ENCODE assay signal across 22 cellular contexts in genomic region chr6:105844275-105844848, GRCh38.
DNase-seq lines count a peak whose midpoint lies in the region; FAIRE-seq and TF ChIP-seq lines count a peak whose summit lies in the region.
"Had no signal": no experiment of that assay in that cellular context is flagged by ENCODE, and none has a peak within 500 bp of the region (broad histone marks: within the 10 kb centered on the region; RNA-seq: fewer than 3 reads in every experiment).

No MANE protein-coding gene starts in this region.

- peaks cover 14% of the 10 kb centered on the region for H3K9me3 Mint-ChIP-seq in activated CD4-positive, alpha-beta T cell treated with anti-CD3 and anti-CD28 coated beads, Interleukin-2, amount 10 ng/mL, durations not matched to agents 24 days and 14 days
- H3K9me3 Mint-ChIP-seq: CD4-positive, alpha-beta T cell; natural killer cell treated with Interleukin-12 subunit alpha and Interleukin-12 subunit beta and Interleukin-15 and Interleukin-18, amount 100 ng/mL, for 72 hours had no signal

- no peaks in the 10 kb centered on the region for H3K36me3 Mint-ChIP-seq in activated CD4-positive, alpha-beta T cell treated with anti-CD3 and anti-CD28 coated beads, Interleukin-2, amount 10 ng/mL, durations not matched to agents 24 days and 14 days (ENCODE audit: low read depth)
- H3K36me3 Mint-ChIP-seq: natural killer cell treated with Interleukin-12 subunit alpha and Interleukin-12 subunit beta and Interleukin-15 and Interleukin-18, amount 100 ng/mL, for 72 hours had no signal

- no peak for FAIRE-seq in GM19239 (lab: Jason Lieb, UNC)
- FAIRE-seq: A549, frontal cortex had no signal

- H3K27ac Mint-ChIP-seq in activated CD4-positive, alpha-beta T cell treated with anti-CD3 and anti-CD28 coated beads, Interleukin-2, amount 10 ng/mL, durations not matched to agents 24 days and 14 days: no peak overlapping the region
- H3K27ac Mint-ChIP-seq: CD4-positive, alpha-beta T cell; natural killer cell treated with Interleukin-12 subunit alpha and Interleukin-12 subunit beta and Interleukin-15 and Interleukin-18, amount 100 ng/mL, for 72 hours; T-helper 17 cell had no signal

- CTCF ChIA-PET in PC-9 (lab: Charles Lee): interaction anchor here (0.7 kb wide), 1 partner anchor 255 kb away, joined by 4 read pairs; no protein-coding TSS in a partner anchor

- H3K27ac ChIP-seq in PC-9: no peak overlapping the region
- H3K27ac ChIP-seq: A549, lower lobe of right lung, upper lobe of left lung had no signal

- no peaks in the 10 kb centered on the region for H3F3A ChIP-seq in PC-9 (ENCODE audit: insufficient read depth, low read depth)

- no peaks in the 10 kb centered on the region for H3K4me1 Mint-ChIP-seq in activated CD4-positive, alpha-beta T cell treated with anti-CD3 and anti-CD28 coated beads, Interleukin-2, amount 10 ng/mL, durations not matched to agents 24 days and 14 days
- H3K4me1 Mint-ChIP-seq: T-helper 17 cell had no signal

- H4K20me1 ChIP-seq in PC-9 (ENCODE audit: insufficient read depth): no peaks in the 10 kb centered on the region

- H3K9me3 ChIP-seq in PC-9 (ENCODE audit: insufficient read depth, low read depth): no peaks in the 10 kb centered on the region; the same call in 1 of the 2 replicates
- H3K9me3 ChIP-seq: A549, lower lobe of right lung, upper lobe of left lung had no signal

- no peaks in the 10 kb centered on the region; the same call in 1 of the 2 replicates for H3K9me2 ChIP-seq in PC-9 (ENCODE audit: insufficient read depth)

- H3K4me2 ChIP-seq in PC-9: no peak overlapping the region
- H3K4me2 ChIP-seq: A549 had no signal

- peaks cover 8% of the 10 kb centered on the region for H3K27me3 Mint-ChIP-seq in activated CD4-positive, alpha-beta T cell treated with anti-CD3 and anti-CD28 coated beads, Interleukin-2, amount 10 ng/mL, durations not matched to agents 24 days and 14 days
- H3K27me3 Mint-ChIP-seq: CD4-positive, alpha-beta T cell; natural killer cell treated with Interleukin-12 subunit alpha and Interleukin-12 subunit beta and Interleukin-15 and Interleukin-18, amount 100 ng/mL, for 72 hours; T-helper 17 cell had no signal

- no peaks in the 10 kb centered on the region for H3K27me3 ChIP-seq in PC-9 (ENCODE audit: insufficient read depth, low read depth)
- H3K27me3 ChIP-seq: upper lobe of left lung had no signal

- no peak overlapping the region for H3K4me3 Mint-ChIP-seq in activated CD4-positive, alpha-beta T cell treated with anti-CD3 and anti-CD28 coated beads, Interleukin-2, amount 10 ng/mL, durations not matched to agents 24 days and 14 days
- H3K4me3 Mint-ChIP-seq: CD4-positive, alpha-beta T cell; natural killer cell treated with Interleukin-12 subunit alpha and Interleukin-12 subunit beta and Interleukin-15 and Interleukin-18, amount 100 ng/mL, for 72 hours; T-helper 17 cell had no signal

- intact Hi-C loops in activated CD4-positive, alpha-beta T cell treated with anti-CD3 and anti-CD28 coated beads, Interleukin-2, amount 10 ng/mL, durations not matched to agents 24 days and 14 days (cut with micrococcal nuclease): no loop called here
- intact Hi-C loops in PC-9 (cut with micrococcal nuclease; ENCODE audit: unreplicated experiment): no loop called here

- H2AFZ ChIP-seq in PC-9: no peak overlapping the region

- TF ChIP-seq CTCF in PC-9 (conservative IDR thresholded peaks at IDR 0.05): no peak

- peak; percentile 45 for DNase-seq in activated CD4-positive, alpha-beta T cell treated with anti-CD3 and anti-CD28 coated beads, Interleukin-2, amount 10 ng/mL, durations not matched to agents 24 days and 14 days
- DNase-seq in activated CD4-positive, alpha-beta T cell treated with anti-CD3 and anti-CD28 coated beads, Interleukin-2, amount 50 U/mL, for 1 hour: no peak
- peak; percentile 15 for DNase-seq in cerebellar cortex (ENCODE audit: low spot score)
- peak; percentile 34 to 36 for DNase-seq in hippocampal formation (lab: John Stamatoyannopoulos, UW)
- peak; percentile 76 for DNase-seq in superior temporal gyrus (ENCODE audit: extremely low spot score)
- no peak for DNase-seq in PC-9
- DNase-seq in GM19239 (ENCODE audit: insufficient read length, low spot score): no peak
- no peak for DNase-seq in NOMO-1 treated with dmso at 0.1 percent for 144 hours (lab: John Stamatoyannopoulos, UW; ENCODE audit: unreplicated experiment)
- DNase-seq: activated effector memory CD4-positive, alpha-beta T cell treated with anti-CD3 and anti-CD28 coated beads, Interleukin-2, amount 50 U/mL, for 16 hours; amniotic stem cell; CD4-positive, alpha-beta T cell; DMS53; lower lobe of right lung; NCI-H2171 treated with DMSO at 0.1 percent for 48 hours; NK-92 treated with Interleukin-12 subunit alpha and Interleukin-12 subunit beta, amount 100 ng/mL, for 24 hours; stimulated activated CD4-positive, alpha-beta T cell treated with anti-CD3 and anti-CD28 coated beads, Interleukin-15, amount 100 ng/mL, for 24 hours; stimulated activated naive CD4-positive, alpha-beta T cell treated with Interleukin-2 at 50 U/mL for 16 hours; T-helper 17 cell; upper lobe of left lung had no signal

- no TSS peak for BruUV-seq in PC-9 (replicated peaks; lab: Mats Ljungman, UMichigan)

- H3K36me3 ChIP-seq in PC-9 (ENCODE audit: low read depth): no peaks in the 10 kb centered on the region
- H3K36me3 ChIP-seq: lower lobe of right lung, upper lobe of left lung had no signal

- H3K4me1 ChIP-seq in PC-9 (replicated peaks; ENCODE audit: insufficient read depth): no peaks in the 10 kb centered on the region
- H3K4me1 ChIP-seq: A549, lower lobe of right lung, upper lobe of left lung had no signal

- POLR2A ChIA-PET in PC-9 (lab: Charles Lee; ENCODE audit: unreplicated experiment): no interaction called here

- H3K4me3 ChIP-seq in PC-9: no peak overlapping the region
- H3K4me3 ChIP-seq: A549, lower lobe of right lung, upper lobe of left lung had no signal

- H3K79me2 ChIP-seq in PC-9 (ENCODE audit: low read depth): no peaks in the 10 kb centered on the region

Comparison
In these comparisons a context has a peak if more than half of its experiments do, and no peak if none do; other contexts are left out.
1. DNase-seq: peak in activated CD4-positive, alpha-beta T cell treated with anti-CD3 and anti-CD28 coated beads, Interleukin-2, amount 10 ng/mL, durations not matched to agents 24 days and 14 days (single experiment), cerebellar cortex (single experiment), hippocampal formation (2 of 2) and superior temporal gyrus (single experiment); none in activated CD4-positive, alpha-beta T cell treated with anti-CD3 and anti-CD28 coated beads, Interleukin-2, amount 50 U/mL, for 1 hour (single experiment), PC-9 (0 of 2), GM19239 (single experiment) and NOMO-1 treated with dmso at 0.1 percent for 144 hours (single experiment).